ENCODE assay signal across 10 cellular contexts in genomic region chr14:58643366-58643765, GRCh38.
"Had no signal": no experiment of that assay in that cellular context is flagged by ENCODE, and none has a peak within 500 bp of the region (broad histone marks: within the 10 kb centered on the region; RNA-seq: fewer than 3 reads in every experiment).

No MANE protein-coding gene starts in this region.

- H3K4me3 ChIP-seq: colonic mucosa had no signal

- H3K27ac ChIP-seq: colonic mucosa had no signal

- H3K9me3 ChIP-seq: colonic mucosa had no signal

- H3K4me1 ChIP-seq: colonic mucosa had no signal

- ATAC-seq: esophagus mucosa; stimulated activated effector memory CD8-positive, alpha-beta T cell treated with anti-CD3 and anti-CD28 coated beads, Interleukin-12 subunit alpha, Interleukin-12 subunit beta, amount 100 ng/mL, for 72 hours had no signal

- DNase-seq: activated CD4-positive, CD25-positive, alpha-beta regulatory T cell treated with anti-CD3 and anti-CD28 coated beads, Interleukin-2, amount 50 U/mL, for 72 hours; activated naive CD4-positive, alpha-beta T cell treated with Interleukin-2 at 50 U/mL for 16 hours; activated T-cell treated with anti-CD3 and anti-CD28 coated beads for 4 hours; colonic mucosa; hypothalamus; posterior cingulate gyrus; retina; T-helper 1 cell had no signal

- H3K36me3 ChIP-seq: colonic mucosa had no signal
